In the genomic region with DNA sequence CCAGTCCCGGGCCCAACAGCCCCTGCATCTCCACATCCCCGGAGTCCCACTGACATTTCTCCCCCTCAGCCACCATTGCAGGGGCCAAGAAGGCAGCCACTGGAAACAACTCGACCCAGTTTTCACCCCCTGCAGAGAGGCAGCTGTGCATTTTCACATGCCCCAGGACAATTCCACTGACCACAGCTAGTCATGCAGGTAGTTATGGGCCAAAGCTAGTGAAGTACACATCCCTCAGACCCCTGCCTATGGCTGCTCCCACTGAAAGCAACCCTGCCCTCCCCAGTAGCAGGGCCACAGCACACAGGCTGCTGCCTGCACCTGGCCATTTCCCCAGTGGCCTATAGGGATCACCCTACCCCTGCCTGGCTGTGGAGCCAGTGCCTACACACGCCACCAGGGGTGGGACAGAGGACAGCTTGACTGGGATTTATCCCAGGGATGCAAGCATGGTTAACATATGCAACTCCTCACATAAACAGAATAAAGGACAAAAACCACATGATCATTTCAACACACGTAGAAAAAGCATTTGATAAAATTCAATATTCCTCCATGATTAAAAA, we compare ENCODE assay signal across 19 cellular contexts.
"Had no signal": no experiment of that assay in that cellular context is flagged by ENCODE, and none has a peak within 500 bp of the region (broad histone marks: within the 10 kb centered on the region; RNA-seq: fewer than 3 reads in every experiment).

No MANE protein-coding gene starts in this region.

- H3K4me1 Mint-ChIP-seq: activated naive CD4-positive, alpha-beta T cell treated with anti-CD3 and anti-CD28 coated beads, Interleukin-2, amount 10 ng/mL, durations not matched to agents 7 days and 5 days; activated T-helper 17 cell treated with anti-CD3 and anti-CD28 coated beads, Interleukin-2, amount 50 U/mL, for 72 hours had no signal

- ATAC-seq: activated T-helper 17 cell treated with anti-CD3 and anti-CD28 coated beads, Interleukin-2, amount 50 U/mL, for 72 hours; effector memory CD8-positive, alpha-beta T cell; gastrocnemius medialis; natural killer cell treated with Interleukin-12 subunit alpha and Interleukin-12 subunit beta and Interleukin-15 and Interleukin-18, amount 100 ng/mL, for 72 hours; right cardiac atrium had no signal

- H3K27me3 ChIP-seq: ascending aorta, breast epithelium, gastrocnemius medialis had no signal

- H3K9me3 ChIP-seq: ascending aorta, breast epithelium, gastrocnemius medialis had no signal

- H3K27ac Mint-ChIP-seq: activated naive CD4-positive, alpha-beta T cell treated with anti-CD3 and anti-CD28 coated beads, Interleukin-2, amount 10 ng/mL, durations not matched to agents 7 days and 5 days; activated T-helper 17 cell treated with anti-CD3 and anti-CD28 coated beads, Interleukin-2, amount 50 U/mL, for 72 hours; effector memory CD8-positive, alpha-beta T cell; natural killer cell treated with Interleukin-12 subunit alpha and Interleukin-12 subunit beta and Interleukin-15 and Interleukin-18, amount 100 ng/mL, for 72 hours; type B pancreatic cell had no signal

- H3K36me3 Mint-ChIP-seq: activated naive CD4-positive, alpha-beta T cell treated with anti-CD3 and anti-CD28 coated beads, Interleukin-2, amount 10 ng/mL, durations not matched to agents 7 days and 5 days; type B pancreatic cell had no signal

- H3K4me1 ChIP-seq: ascending aorta, breast epithelium, gastrocnemius medialis had no signal

- H3K36me3 ChIP-seq: ascending aorta, breast epithelium, gastrocnemius medialis had no signal

- H3K27ac ChIP-seq: ascending aorta, breast epithelium, epithelial cell of prostate, gastrocnemius medialis had no signal

- H3K4me3 Mint-ChIP-seq: activated naive CD4-positive, alpha-beta T cell treated with anti-CD3 and anti-CD28 coated beads, Interleukin-2, amount 10 ng/mL, durations not matched to agents 7 days and 5 days; activated T-helper 17 cell treated with anti-CD3 and anti-CD28 coated beads, Interleukin-2, amount 50 U/mL, for 72 hours; effector memory CD8-positive, alpha-beta T cell; natural killer cell treated with Interleukin-12 subunit alpha and Interleukin-12 subunit beta and Interleukin-15 and Interleukin-18, amount 100 ng/mL, for 72 hours; type B pancreatic cell had no signal

- H3K9me3 Mint-ChIP-seq: activated naive CD4-positive, alpha-beta T cell treated with anti-CD3 and anti-CD28 coated beads, Interleukin-2, amount 10 ng/mL, durations not matched to agents 7 days and 5 days; activated T-helper 17 cell treated with anti-CD3 and anti-CD28 coated beads, Interleukin-2, amount 50 U/mL, for 72 hours; natural killer cell treated with Interleukin-12 subunit alpha and Interleukin-12 subunit beta and Interleukin-15 and Interleukin-18, amount 100 ng/mL, for 72 hours; type B pancreatic cell had no signal

- H3K4me3 ChIP-seq: ascending aorta, breast epithelium, gastrocnemius medialis had no signal

- DNase-seq: activated CD4-positive, alpha-beta T cell treated with anti-CD3 and anti-CD28 coated beads, Interleukin-2, amount 50 U/mL, for 4 hours; activated CD4-positive, CD25-positive, alpha-beta regulatory T cell treated with anti-CD3 and anti-CD28 coated beads, Interleukin-2, amount 50 U/mL, for 72 hours; activated naive CD4-positive, alpha-beta T cell treated with anti-CD3 and anti-CD28 coated beads, Interleukin-2, amount 10 ng/mL, durations not matched to agents 7 days and 5 days; dermis blood vessel endothelial cell; effector memory CD8-positive, alpha-beta T cell; gastrocnemius medialis; mesenchymal stem cell; occipital lobe; right cardiac atrium; small intestine; stimulated activated CD4-positive, alpha-beta T cell treated with anti-CD3 and anti-CD28 coated beads, Interleukin-4, amount 100 ng/mL, for 24 hours; stimulated activated naive CD4-positive, alpha-beta T cell; substantia nigra had no signal
